Comparison of ENCODE assay signal across 1 cellular context in the genomic region with DNA sequence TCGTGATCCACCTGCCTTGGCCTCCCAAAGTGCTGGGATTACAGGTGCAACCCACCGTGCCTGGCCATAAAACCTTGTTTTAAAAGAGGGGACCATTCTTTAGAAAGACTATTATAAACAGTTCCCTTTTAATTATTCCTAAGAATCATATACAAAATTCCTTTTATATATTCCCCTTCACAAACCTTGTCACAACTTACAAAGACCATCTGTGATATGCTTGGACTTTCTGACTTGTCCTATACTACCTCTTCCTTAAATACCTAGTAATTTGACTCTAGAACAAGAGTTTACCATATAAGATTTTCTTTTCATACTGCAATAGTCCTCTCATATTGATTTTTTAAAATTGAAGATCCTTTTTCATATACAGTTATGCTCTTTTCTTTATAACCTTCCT.
TF ChIP-seq lines count a peak whose summit lies in the region.

No MANE protein-coding gene starts in this region.

TF ChIP-seq in HepG2, 621 proteins besides CTCF, POLR2A, EP300 and RAD21 (continued from another document):
- TF ChIP-seq, protein P1, sequence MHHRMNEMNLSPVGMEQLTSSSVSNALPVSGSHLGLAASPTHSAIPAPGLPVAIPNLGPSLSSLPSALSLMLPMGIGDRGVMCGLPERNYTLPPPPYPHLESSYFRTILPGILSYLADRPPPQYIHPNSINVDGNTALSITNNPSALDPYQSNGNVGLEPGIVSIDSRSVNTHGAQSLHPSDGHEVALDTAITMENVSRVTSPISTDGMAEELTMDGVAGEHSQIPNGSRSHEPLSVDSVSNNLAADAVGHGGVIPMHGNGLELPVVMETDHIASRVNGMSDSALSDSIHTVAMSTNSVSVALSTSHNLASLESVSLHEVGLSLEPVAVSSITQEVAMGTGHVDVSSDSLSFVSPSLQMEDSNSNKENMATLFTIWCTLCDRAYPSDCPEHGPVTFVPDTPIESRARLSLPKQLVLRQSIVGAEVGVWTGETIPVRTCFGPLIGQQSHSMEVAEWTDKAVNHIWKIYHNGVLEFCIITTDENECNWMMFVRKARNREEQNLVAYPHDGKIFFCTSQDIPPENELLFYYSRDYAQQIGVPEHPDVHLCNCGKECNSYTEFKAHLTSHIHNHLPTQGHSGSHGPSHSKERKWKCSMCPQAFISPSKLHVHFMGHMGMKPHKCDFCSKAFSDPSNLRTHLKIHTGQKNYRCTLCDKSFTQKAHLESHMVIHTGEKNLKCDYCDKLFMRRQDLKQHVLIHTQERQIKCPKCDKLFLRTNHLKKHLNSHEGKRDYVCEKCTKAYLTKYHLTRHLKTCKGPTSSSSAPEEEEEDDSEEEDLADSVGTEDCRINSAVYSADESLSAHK (CRISPR knock-in tag; IDR thresholded peaks at IDR 0.05; ENCODE audit: borderline replicate concordance) = no peak
- TF ChIP-seq ZFP36 (IDR thresholded peaks at IDR 0.05; ENCODE audit: borderline replicate concordance, low read depth, low read length, partially characterized antibody) (peak; percentile 23), ZFYVE20 (CRISPR knock-in tag; IDR thresholded peaks at IDR 0.05; ENCODE audit: borderline replicate concordance, low read depth) (no peak), ZNF724P (CRISPR knock-in tag; IDR thresholded peaks at IDR 0.05; ENCODE audit: borderline replicate concordance) (peak; percentile 34; the same call in 1 of the 2 replicates), ZNF501 (CRISPR knock-in tag; IDR thresholded peaks at IDR 0.05) (no peak), FOSL1 (CRISPR knock-in tag; IDR thresholded peaks at IDR 0.05; ENCODE audit: borderline replicate concordance) (no peak)
